23 cellular contexts compared by ENCODE assay signal in the genomic region with DNA sequence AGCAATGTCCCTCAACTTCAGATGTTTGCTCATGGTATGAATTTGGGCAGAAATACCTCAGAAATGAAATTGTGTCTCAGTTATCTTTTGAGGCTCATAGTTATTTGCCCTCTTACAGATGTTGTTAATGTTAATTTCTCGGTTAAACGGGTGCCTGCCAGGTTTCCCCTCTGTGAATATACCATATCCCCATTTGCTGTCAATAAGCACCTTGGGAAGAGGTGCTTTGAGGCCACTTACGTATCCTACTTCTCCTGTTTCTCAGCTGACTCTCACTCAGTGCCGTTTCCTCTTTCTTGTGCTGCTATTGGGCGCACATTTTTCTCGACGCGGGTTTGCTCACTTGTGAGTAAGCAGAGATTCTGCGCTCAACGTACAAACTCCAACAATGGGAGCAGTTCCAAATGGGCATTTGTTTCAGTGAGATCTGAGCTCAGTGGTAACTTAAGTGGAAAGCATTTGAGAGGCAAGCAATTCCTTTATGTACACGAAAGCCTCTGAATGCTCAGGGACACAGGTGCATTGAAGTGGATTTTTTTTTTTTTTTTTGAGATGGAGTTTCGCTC. TPM values are rescaled to one million over a fixed set of nuclear protein-coding genes. Genes with fewer than 3 reads are reported as not detected.
DNase-seq lines count a peak whose midpoint lies in the region; ATAC-seq, FAIRE-seq and TF ChIP-seq lines count a peak whose summit lies in the region.
"Had no signal": no experiment of that assay in that cellular context is flagged by ENCODE, and none has a peak within 500 bp of the region (broad histone marks: within the 10 kb centered on the region; RNA-seq: fewer than 3 reads in every experiment).

No MANE protein-coding gene starts in this region.

- DNase-seq in NCI-H128 (lab: John Stamatoyannopoulos, UW; ENCODE audit: unreplicated experiment) (peak; percentile 65), NCI-H2029 (lab: John Stamatoyannopoulos, UW) (peak; percentile 48), NCI-H2227 treated with DMSO at 0.1 percent for 48 hours (lab: John Stamatoyannopoulos, UW) (peak; percentile 18), epithelial cell of esophagus (ENCODE audit: low read depth) (peak; percentile 65), T-helper 17 cell (no peak), D721Med (ENCODE audit: insufficient read length, low spot score) (no peak), T1000 (lab: John Stamatoyannopoulos, UW) (no peak)
- DNase-seq: activated CD4-positive, CD25-positive, alpha-beta regulatory T cell treated with anti-CD3 and anti-CD28 coated beads, Interleukin-2, amount 50 U/mL, for 72 hours; activated CD8-positive, alpha-beta T cell treated with anti-CD3 and anti-CD28 coated beads for 36 hours; CD4-positive, CD25-positive, alpha-beta regulatory T cell; effector CD4-positive, alpha-beta T cell; islet precursor cell; natural killer cell; NCI-H1694 treated with DMSO at 0.1 percent for 48 hours; NCI-H69; occipital lobe; stimulated activated CD4-positive, alpha-beta T cell treated with anti-CD3 and anti-CD28 coated beads, Interleukin-15, amount 100 ng/mL, for 24 hours; stimulated activated naive CD4-positive, alpha-beta T cell; uterus had no signal

- peaks cover 2% of the 10 kb centered on the region for H3K36me3 Mint-ChIP-seq in T-helper 17 cell (ENCODE audit: low read depth)
- H3K36me3 Mint-ChIP-seq: activated naive CD4-positive, alpha-beta T cell treated with anti-CD3 and anti-CD28 coated beads, Interleukin-2, amount 50 U/mL, for 72 hours; CD4-positive, CD25-positive, alpha-beta regulatory T cell; natural killer cell had no signal

- ATAC-seq in T-helper 17 cell: no peak
- ATAC-seq: activated CD8-positive, alpha-beta T cell treated with anti-CD3 and anti-CD28 coated beads for 36 hours; activated naive CD4-positive, alpha-beta T cell treated with anti-CD3 and anti-CD28 coated beads, Interleukin-2, amount 50 U/mL, for 72 hours; natural killer cell had no signal

- TF ChIP-seq CTCF in epithelial cell of esophagus (IDR thresholded peaks at IDR 0.05; ENCODE audit: insufficient read depth, low read depth, low read length, missing control alignments) (no peak), D721Med (IDR thresholded peaks at IDR 0.05; ENCODE audit: insufficient read depth, missing control alignments) (no peak)

- no peaks in the 10 kb centered on the region for H3K9me3 ChIP-seq in T-helper 17 cell (ENCODE audit: control insufficient read depth, low read length, poor library complexity, severe bottlenecking)
- H3K9me3 ChIP-seq: HAP-1, uterus had no signal

- H3K4me3 ChIP-seq in epithelial cell of esophagus (ENCODE audit: low read length): no peak overlapping the region
- H3K4me3 ChIP-seq: HAP-1, uterus had no signal

- no peaks in the 10 kb centered on the region for H3K4me1 Mint-ChIP-seq in T-helper 17 cell
- H3K4me1 Mint-ChIP-seq: natural killer cell had no signal

- H3K4me3 Mint-ChIP-seq in T-helper 17 cell: no peak overlapping the region
- H3K4me3 Mint-ChIP-seq: activated CD8-positive, alpha-beta T cell treated with anti-CD3 and anti-CD28 coated beads for 36 hours; CD4-positive, CD25-positive, alpha-beta regulatory T cell; natural killer cell had no signal

- no peak overlapping the region for H3K27ac Mint-ChIP-seq in T-helper 17 cell
- H3K27ac Mint-ChIP-seq: activated CD8-positive, alpha-beta T cell treated with anti-CD3 and anti-CD28 coated beads for 36 hours; activated naive CD4-positive, alpha-beta T cell treated with anti-CD3 and anti-CD28 coated beads, Interleukin-2, amount 50 U/mL, for 72 hours; CD4-positive, CD25-positive, alpha-beta regulatory T cell; natural killer cell had no signal

- peaks cover 76% of the 10 kb centered on the region for H3K27me3 Mint-ChIP-seq in T-helper 17 cell

- FAIRE-seq in D721Med (lab: Jason Lieb, UNC): no peak
- FAIRE-seq: colon had no signal

RNA-seq across cellular contexts. Expression of a gene that starts 34.8 kb away (rescaled TPM):
- under 1 TPM; 0.22 to 0.39 TPM for total RNA-seq in T-helper 17 cell
- total RNA-seq: HT-29 had no signal

RNA-seq across cellular contexts. Expression of a gene that starts 49.3 kb away (rescaled TPM):
- total RNA-seq in T-helper 17 cell: 10 to 100 TPM; 12.7 to 22.0 TPM
- total RNA-seq: HT-29 had no signal

Comparison
In these comparisons a context has a peak if more than half of its experiments do, and no peak if none do; other contexts are left out.
1. DNase-seq: peak in NCI-H128 (single experiment), NCI-H2029 (single experiment), NCI-H2227 treated with DMSO at 0.1 percent for 48 hours (single experiment) and epithelial cell of esophagus (single experiment); none in T-helper 17 cell (0 of 3), D721Med (single experiment) and T1000 (single experiment).